In the genomic region with DNA sequence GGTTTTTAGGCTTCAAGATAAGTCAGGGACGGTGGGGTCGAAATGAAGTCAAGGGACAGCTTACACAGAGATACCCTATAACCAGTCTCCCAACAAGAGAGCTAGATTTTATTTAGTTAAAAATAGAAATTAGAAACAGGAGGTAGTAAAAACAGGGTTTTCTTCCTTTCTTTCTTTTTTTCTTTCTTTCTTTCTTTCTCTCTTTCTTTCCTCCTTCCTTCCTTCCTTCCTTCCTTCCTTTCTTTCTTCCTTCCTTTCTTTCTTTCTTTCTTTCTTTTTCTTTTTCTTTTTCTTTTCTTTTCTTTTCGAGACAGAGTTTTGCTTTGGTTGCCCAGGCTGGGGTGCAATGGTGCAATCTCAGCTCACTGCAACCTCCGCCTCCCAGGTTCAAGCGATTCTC, we compare ENCODE assay signal across 1 cellular context.
A peak's percentile ranks its signal among the peaks of the same experiment; 100 is the strongest.
TF ChIP-seq lines count a peak whose summit lies in the region.

No MANE protein-coding gene starts in this region.

TF ChIP-seq in HepG2, 621 proteins besides CTCF, POLR2A, EP300 and RAD21:
- TF ChIP-seq U2AF2 (IDR thresholded peaks at IDR 0.05; ENCODE audit: low read depth, low read length) = peak; percentile 78; the same call in 1 of the 2 replicates
- TF ChIP-seq, protein P1, sequence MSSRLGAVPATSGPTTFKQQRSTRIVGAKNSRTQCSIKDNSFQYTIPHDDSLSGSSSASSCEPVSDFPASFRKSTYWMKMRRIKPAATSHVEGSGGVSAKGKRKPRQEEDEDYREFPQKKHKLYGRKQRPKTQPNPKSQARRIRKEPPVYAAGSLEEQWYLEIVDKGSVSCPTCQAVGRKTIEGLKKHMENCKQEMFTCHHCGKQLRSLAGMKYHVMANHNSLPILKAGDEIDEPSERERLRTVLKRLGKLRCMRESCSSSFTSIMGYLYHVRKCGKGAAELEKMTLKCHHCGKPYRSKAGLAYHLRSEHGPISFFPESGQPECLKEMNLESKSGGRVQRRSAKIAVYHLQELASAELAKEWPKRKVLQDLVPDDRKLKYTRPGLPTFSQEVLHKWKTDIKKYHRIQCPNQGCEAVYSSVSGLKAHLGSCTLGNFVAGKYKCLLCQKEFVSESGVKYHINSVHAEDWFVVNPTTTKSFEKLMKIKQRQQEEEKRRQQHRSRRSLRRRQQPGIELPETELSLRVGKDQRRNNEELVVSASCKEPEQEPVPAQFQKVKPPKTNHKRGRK (CRISPR knock-in tag; IDR thresholded peaks at IDR 0.05) = 0 out of 2 replicates have a peak, but pooled peaks have one; percentile 24
- TF ChIP-seq SRSF9 (IDR thresholded peaks at IDR 0.05; ENCODE audit: borderline replicate concordance, insufficient read depth, low read depth, low read length, poor library complexity, severe bottlenecking) = peak; percentile 91
